In genomic region chr3:184361932-184362667, GRCh38 we compare ENCODE assay signal across 9 cellular contexts. TPM values are rescaled to one million over a fixed set of nuclear protein-coding genes. Genes with fewer than 3 reads are reported as not detected.
DNase-seq lines count a peak whose midpoint lies in the region; ATAC-seq, FAIRE-seq and TF ChIP-seq lines count a peak whose summit lies in the region.
"Had no signal": no experiment of that assay in that cellular context is flagged by ENCODE, and none has a peak within 500 bp of the region (broad histone marks: within the 10 kb centered on the region; RNA-seq: fewer than 3 reads in every experiment).

No MANE protein-coding gene starts in this region.

- FAIRE-seq in K562 (lab: Jason Lieb, UNC) (peak; percentile 59), GM19239 (lab: Jason Lieb, UNC) (no peak)

- no peak for DNase-seq in BJ (ENCODE audit: low read depth)
- DNase-seq in SW 1271 (lab: John Stamatoyannopoulos, UW), result peak; percentile 78 to 91
- DNase-seq in K562 (ENCODE audit: extremely low read depth in 1 of 4, low spot score in 3 of 4), result peak; percentile 54 to 76 (median 68)
- no peak for DNase-seq in GM19239 (ENCODE audit: insufficient read length, low spot score)

- in situ Hi-C loops in K562 (cut with MboI), result no loop called here

- H3K9me3 ChIP-seq in KOPT-K1 (ENCODE audit: insufficient read depth, low read length, poor library complexity, severe bottlenecking), result no peaks in the 10 kb centered on the region
- H3K9me3 ChIP-seq in K562 (replicated peaks; ENCODE audit: control insufficient read depth, insufficient read depth, low read depth, low read length), result no peaks in the 10 kb centered on the region
- no peaks in the 10 kb centered on the region for H3K9me3 ChIP-seq in iPS-18a (ENCODE audit: control insufficient read depth, low read depth, low read length)
- no peaks in the 10 kb centered on the region for H3K9me3 ChIP-seq in skeletal muscle tissue (ENCODE audit: control insufficient read depth in 3 of 3, low read length in 3 of 3)

- H3K9ac ChIP-seq in K562 (ENCODE audit: insufficient read depth in 1 of 2, low read depth in 2 of 2, low read length in 2 of 2) (peak overlapping the region; percentile 88 to 95), iPS-18a (ENCODE audit: low read length) (peak overlapping the region; percentile 88), skeletal muscle tissue (ENCODE audit: low read depth in 1 of 3, low read length in 3 of 3) (peak overlapping the region; percentile 84 to 94 (median 92))

- ATAC-seq in GM19395 (IDR thresholded peaks at IDR 0.05; ENCODE audit: unreplicated experiment) (peak; percentile 8), K562 (peak; percentile 10)

- H3K4me2 ChIP-seq in K562 (ENCODE audit: insufficient read depth, low read length), result peak overlapping the region; percentile 97

- peaks cover 8% of the 10 kb centered on the region for H3K9me1 ChIP-seq in K562 (ENCODE audit: control insufficient read depth, insufficient read depth, low read length)

- CTCF ChIA-PET in BJ (lab: Yijun Ruan, JAX), result interaction anchor here (0.7 to 1.3 kb wide), 6 partner anchors 9 to 175 kb away, joined by 3 to 5 read pairs (median 3); no protein-coding TSS in a partner anchor
- CTCF ChIA-PET in K562 (lab: Yijun Ruan, JAX; ENCODE audit: low intra/inter-chr PET ratio), result no interaction called here

- POLR2A ChIA-PET in BJ (lab: Charles Lee), result no interaction called here
- POLR2A ChIA-PET in K562 (lab: Yijun Ruan, JAX), result interaction anchor here (0.6 to 2.6 kb wide), 7 partner anchors 8 to 656 kb away, joined by 3 to 35 read pairs (median 4); no protein-coding TSS in a partner anchor

- intact Hi-C loops in K562 (cut with micrococcal nuclease), result loop anchor here (1.0 kb wide), 1 partner anchor 17 kb away; no protein-coding TSS in a partner anchor

- no peaks in the 10 kb centered on the region for H3K27me3 ChIP-seq in BJ (ENCODE audit: control insufficient read depth, insufficient read depth, low read length)
- H3K27me3 ChIP-seq in K562 (ENCODE audit: control insufficient read depth in 2 of 2, insufficient read depth in 2 of 2, low read length in 2 of 2), result no peaks in the 10 kb centered on the region
- peaks cover 13% of the 10 kb centered on the region for H3K27me3 ChIP-seq in iPS-18a (ENCODE audit: control insufficient read depth, insufficient read depth, low read length)
- no peaks in the 10 kb centered on the region for H3K27me3 ChIP-seq in skeletal muscle tissue (ENCODE audit: control insufficient read depth in 3 of 3, insufficient read depth in 3 of 3, low read length in 3 of 3)

- TF ChIP-seq CTCF in BJ (IDR thresholded peaks at IDR 0.05; ENCODE audit: insufficient read depth, low read depth, low read length) (no peak), K562 (IDR thresholded peaks at IDR 0.05 in 2 of 3, conservative IDR thresholded peaks at IDR 0.05 in 1 of 3; ENCODE audit: insufficient read depth in 2 of 3, low read depth in 1 of 3, low read length in 3 of 3) (no peak)

- TF ChIP-seq RAD21 in K562 (CRISPR knock-in tag; conservative IDR thresholded peaks at IDR 0.05 in 1 of 2, IDR thresholded peaks at IDR 0.05 in 1 of 2), result no peak

- H3K4me3 ChIP-seq in BJ (ENCODE audit: low read depth, low read length), result peak overlapping the region; percentile 77
- peak overlapping the region; percentile 71 for H3K4me3 ChIP-seq in K562
- H3K4me3 ChIP-seq in iPS-18a (ENCODE audit: low read length), result peak overlapping the region; percentile 82
- H3K4me3 ChIP-seq in skeletal muscle tissue (ENCODE audit: low read length in 3 of 3), result peak overlapping the region; percentile 80 to 98 (median 87)

- H3K27ac ChIP-seq in KOPT-K1 (ENCODE audit: low read depth, low read length, poor library complexity, severe bottlenecking) (peak overlapping the region; percentile 82), K562 (ENCODE audit: extremely low read depth, low read depth, low read length) (peak overlapping the region; percentile 98), iPS-18a (ENCODE audit: low read length) (no peak overlapping the region), skeletal muscle tissue (ENCODE audit: low read depth, low read length) (peak overlapping the region; percentile 99)

- H3K4me1 ChIP-seq in K562 (replicated peaks in 1 of 2; ENCODE audit: control insufficient read depth in 2 of 2, insufficient read depth in 2 of 2, low read length in 2 of 2) (peaks cover 28 to 61% of the 10 kb centered on the region in 2 experiments), iPS-18a (ENCODE audit: control insufficient read depth, low read depth, low read length) (peaks cover 13% of the 10 kb centered on the region), skeletal muscle tissue (ENCODE audit: control insufficient read depth in 3 of 3, insufficient read depth in 3 of 3, low read length in 3 of 3) (peaks cover 20 to 28% (median 24%) of the 10 kb centered on the region in 3 donors)

- TF ChIP-seq POLR2A in K562 (conservative IDR thresholded peaks at IDR 0.05), result no peak; the same call in 1 of the 2 replicates

- no peak for TF ChIP-seq EP300 in K562 (IDR thresholded peaks at IDR 0.05; ENCODE audit: low read length)

- peak overlapping the region; percentile 85 for H2AFZ ChIP-seq in K562 (ENCODE audit: low read depth, low read length)

- H3K79me2 ChIP-seq in K562 (ENCODE audit: control insufficient read depth, insufficient read depth, low read length), result peaks cover 56% of the 10 kb centered on the region

- BruUV-seq in K562 (replicated peaks; lab: Mats Ljungman, UMichigan), result no TSS peak

- under 1% methylated on average over 30 of the region's 38 CpGs for WGBS in K562 (ENCODE audit: insufficient coverage, low coverage, missing lambda C conversion rate)

- 0 out of 2 replicates have a peak, but pooled peaks cover under 1% of the 10 kb centered on the region for H3K36me3 ChIP-seq in BJ (ENCODE audit: control insufficient read depth, insufficient read depth, low read length)
- H3K36me3 ChIP-seq in KOPT-K1 (ENCODE audit: insufficient read depth, low read length), result peaks cover 24% of the 10 kb centered on the region
- peaks cover 46% of the 10 kb centered on the region for H3K36me3 ChIP-seq in K562 (ENCODE audit: control insufficient read depth, insufficient read depth, low read length)
- H3K36me3 ChIP-seq in iPS-18a (ENCODE audit: control insufficient read depth, low read depth, low read length), result peaks cover 16% of the 10 kb centered on the region
- H3K36me3 ChIP-seq in skeletal muscle tissue (ENCODE audit: control insufficient read depth in 3 of 3, insufficient read depth in 3 of 3, low read length in 3 of 3), result peaks cover 10 to 18% (median 14%) of the 10 kb centered on the region in 3 donors

- H4K20me1 ChIP-seq in K562 (replicated peaks; ENCODE audit: control insufficient read depth, insufficient read depth, low read length), result no peaks in the 10 kb centered on the region

RNA-seq across cellular contexts. Expression of gene POLR2H, which starts 0.6 kb away (rescaled TPM):
- polyA plus RNA-seq in BJ (2011; rRNA removed) (72.0 and 93.6 TPM in 2 replicates), K562 (2011; rRNA removed) (289 and 319 TPM in 2 replicates), K562 (2014; fragmentation: Illumina TruSeq; extraction: Trizol) (220 and 222 TPM in 2 replicates), K562 (2014; fragmentation: Nextera tagmentation; extraction: Ambion mirVana) (100 to 1,000 TPM; 502 to 512 TPM), K562 (2014; rRNA removed) (245 and 256 TPM in 2 replicates)
- polyA minus RNA-seq in BJ (2011; rRNA and poly(A)+ RNA removed), result 28.6 and 36.4 TPM in 2 replicates
- 300 and 317 TPM in 2 replicates for total RNA-seq in K562 (2011; cell fraction: chromatin; rRNA removed; ENCODE audit: low replicate concordance)
- 170 and 180 TPM in 2 replicates for total RNA-seq in K562 (2011; cell fraction: nucleolus; rRNA removed)
- 229 and 244 TPM in 2 replicates for total RNA-seq in K562 (2011; cell fraction: nucleoplasm; rRNA removed)
- total RNA-seq in K562 (2014; rRNA removed) (128 and 149 TPM in 2 replicates), K562 (2014; rRNA removed; fragmentation: Illumina TruSeq; extraction: Trizol) (160 and 175 TPM in 2 replicates), K562 (2015; rRNA removed; fragmentation: Illumina TruSeq; extraction: Trizol) (145 and 147 TPM in 2 replicates), K562 (2021) (134 and 135 TPM in 2 replicates), skeletal muscle tissue (44.4 TPM)
- 191 and 459 TPM in 2 replicates for polyA plus RNA-seq in K562 (2011; cell fraction: cytosol; rRNA removed)
- 324 and 334 TPM in 2 replicates for polyA plus RNA-seq in K562 (2011; cell fraction: nucleus; rRNA removed)
- 100 and 156 TPM in 2 replicates for polyA plus RNA-seq in K562 (2012)
- polyA minus RNA-seq in K562 (2011; rRNA and poly(A)+ RNA removed), result 167 and 184 TPM in 2 replicates
- polyA minus RNA-seq in K562 (2011; cell fraction: cytosol; rRNA and poly(A)+ RNA removed), result 56.9 and 60.7 TPM in 2 replicates
- polyA minus RNA-seq in K562 (2011; cell fraction: nucleus; rRNA and poly(A)+ RNA removed), result 51.2 and 86.4 TPM in 2 replicates

RNA-seq across cellular contexts. Expression of gene CLCN2, which starts 0.7 kb away (rescaled TPM):
- polyA plus RNA-seq in BJ (2011; rRNA removed) (1.6 and 2.6 TPM in 2 replicates), K562 (2011; rRNA removed) (5.7 and 10.9 TPM in 2 replicates), K562 (2014; fragmentation: Illumina TruSeq; extraction: Trizol) (9.4 and 10.2 TPM in 2 replicates), K562 (2014; fragmentation: Nextera tagmentation; extraction: Ambion mirVana) (under 1 TPM; 0.10 to 0.39 TPM), K562 (2014; rRNA removed) (12.8 and 14.4 TPM in 2 replicates)
- 2.9 and 5.5 TPM in 2 replicates for polyA minus RNA-seq in BJ (2011; rRNA and poly(A)+ RNA removed)
- 48.8 and 135 TPM in 2 replicates for total RNA-seq in K562 (2011; cell fraction: chromatin; rRNA removed; ENCODE audit: low replicate concordance)
- 68.7 and 80.4 TPM in 2 replicates for total RNA-seq in K562 (2011; cell fraction: nucleolus; rRNA removed)
- 60.3 and 66.2 TPM in 2 replicates for total RNA-seq in K562 (2011; cell fraction: nucleoplasm; rRNA removed)
- total RNA-seq in K562 (2014; rRNA removed) (8.9 and 12.9 TPM in 2 replicates), K562 (2014; rRNA removed; fragmentation: Illumina TruSeq; extraction: Trizol) (4.1 and 5.2 TPM in 2 replicates), K562 (2015; rRNA removed; fragmentation: Illumina TruSeq; extraction: Trizol) (6.9 TPM in 2 replicates), K562 (2021) (13.5 and 14.0 TPM in 2 replicates), skeletal muscle tissue (2.6 TPM)
- polyA plus RNA-seq in K562 (2011; cell fraction: cytosol; rRNA removed), result 5.9 and 9.1 TPM in 2 replicates
- polyA plus RNA-seq in K562 (2011; cell fraction: nucleus; rRNA removed), result 58.7 and 74.2 TPM in 2 replicates
- 9.7 and 11.6 TPM in 2 replicates for polyA plus RNA-seq in K562 (2012)
- 7.4 and 9.0 TPM in 2 replicates for polyA minus RNA-seq in K562 (2011; rRNA and poly(A)+ RNA removed)
- polyA minus RNA-seq in K562 (2011; cell fraction: cytosol; rRNA and poly(A)+ RNA removed), result 6.6 and 7.6 TPM in 2 replicates
- 30.6 and 37.0 TPM in 2 replicates for polyA minus RNA-seq in K562 (2011; cell fraction: nucleus; rRNA and poly(A)+ RNA removed)

RNA-seq across cellular contexts. Expression of gene THPO, which starts 15.9 kb away (rescaled TPM):
- polyA plus RNA-seq in BJ (2011; rRNA removed), result 0.20 and 0.36 TPM in 2 replicates
- polyA minus RNA-seq in BJ (2011; rRNA and poly(A)+ RNA removed), result not detected in 2 replicates
- total RNA-seq in K562 (2011; cell fraction: chromatin; rRNA removed; ENCODE audit: low replicate concordance), result 1.6 and 3.6 TPM in 2 replicates
- 1.3 and 3.7 TPM in 2 replicates for total RNA-seq in K562 (2011; cell fraction: nucleolus; rRNA removed)
- 2.0 and 2.9 TPM in 2 replicates for total RNA-seq in K562 (2011; cell fraction: nucleoplasm; rRNA removed)
- total RNA-seq in K562 (2014; rRNA removed), result 0.24 TPM in 1 of 2 replicates, not detected in the other
- 0.36 TPM in 1 of 2 replicates, not detected in the other for total RNA-seq in K562 (2014; rRNA removed; fragmentation: Illumina TruSeq; extraction: Trizol)
- 0.11 and 0.22 TPM in 2 replicates for total RNA-seq in K562 (2015; rRNA removed; fragmentation: Illumina TruSeq; extraction: Trizol)
- total RNA-seq in K562 (2021), result 0.40 and 0.62 TPM in 2 replicates
- polyA plus RNA-seq in K562 (2011; rRNA removed), result 0.18 and 0.56 TPM in 2 replicates
- polyA plus RNA-seq in K562 (2011; cell fraction: cytosol; rRNA removed), result 0.29 and 2.3 TPM in 2 replicates
- 0.46 and 2.7 TPM in 2 replicates for polyA plus RNA-seq in K562 (2011; cell fraction: nucleus; rRNA removed)
- 0.60 and 0.68 TPM in 2 replicates for polyA plus RNA-seq in K562 (2012)
- polyA plus RNA-seq in K562 (2014; fragmentation: Illumina TruSeq; extraction: Trizol), result 0.64 and 1.1 TPM in 2 replicates
- under 1 TPM; 0.11 to 0.28 TPM for polyA plus RNA-seq in K562 (2014; fragmentation: Nextera tagmentation; extraction: Ambion mirVana)
- 0.34 and 0.50 TPM in 2 replicates for polyA plus RNA-seq in K562 (2014; rRNA removed)
- 0.12 and 0.39 TPM in 2 replicates for polyA minus RNA-seq in K562 (2011; rRNA and poly(A)+ RNA removed)
- 1.1 TPM in 1 of 2 replicates, not detected in the other for polyA minus RNA-seq in K562 (2011; cell fraction: cytosol; rRNA and poly(A)+ RNA removed)
- 0.33 and 1.8 TPM in 2 replicates for polyA minus RNA-seq in K562 (2011; cell fraction: nucleus; rRNA and poly(A)+ RNA removed)
- under 0.01 TPM for total RNA-seq in skeletal muscle tissue
- total RNA-seq: LHCN-M2 had no signal

RNA-seq across cellular contexts. Expression of gene CHRD, which starts 17.8 kb away (rescaled TPM):
- polyA plus RNA-seq in BJ (2011; rRNA removed) (0.83 and 1.5 TPM in 2 replicates), K562 (2011; rRNA removed) (0.55 and 1.1 TPM in 2 replicates), K562 (2014; fragmentation: Illumina TruSeq; extraction: Trizol) (0.11 and 0.15 TPM in 2 replicates), K562 (2014; fragmentation: Nextera tagmentation; extraction: Ambion mirVana) (not detected), K562 (2014; rRNA removed) (0.53 and 1.0 TPM in 2 replicates)
- 0.28 and 0.51 TPM in 2 replicates for polyA minus RNA-seq in BJ (2011; rRNA and poly(A)+ RNA removed)
- 9.8 and 27.8 TPM in 2 replicates for total RNA-seq in K562 (2011; cell fraction: chromatin; rRNA removed; ENCODE audit: low replicate concordance)
- 17.6 and 22.0 TPM in 2 replicates for total RNA-seq in K562 (2011; cell fraction: nucleolus; rRNA removed)
- 8.9 and 10.8 TPM in 2 replicates for total RNA-seq in K562 (2011; cell fraction: nucleoplasm; rRNA removed)
- total RNA-seq in K562 (2014; rRNA removed) (0.16 TPM in 1 of 2 replicates, not detected in the other), K562 (2014; rRNA removed; fragmentation: Illumina TruSeq; extraction: Trizol) (0.11 TPM in 1 of 2 replicates, not detected in the other), K562 (2015; rRNA removed; fragmentation: Illumina TruSeq; extraction: Trizol) (0.14 and 0.19 TPM in 2 replicates), K562 (2021) (0.63 and 1.3 TPM in 2 replicates), skeletal muscle tissue (14.1 TPM)
- 0.16 and 1.3 TPM in 2 replicates for polyA plus RNA-seq in K562 (2011; cell fraction: cytosol; rRNA removed)
- polyA plus RNA-seq in K562 (2011; cell fraction: nucleus; rRNA removed), result 8.8 and 30.5 TPM in 2 replicates
- 0.20 and 0.36 TPM in 2 replicates for polyA plus RNA-seq in K562 (2012)
- polyA minus RNA-seq in K562 (2011; rRNA and poly(A)+ RNA removed), result 0.06 and 0.21 TPM in 2 replicates
- 1.4 and 1.7 TPM in 2 replicates for polyA minus RNA-seq in K562 (2011; cell fraction: cytosol; rRNA and poly(A)+ RNA removed)
- 2.0 and 4.7 TPM in 2 replicates for polyA minus RNA-seq in K562 (2011; cell fraction: nucleus; rRNA and poly(A)+ RNA removed)

RNA-seq across cellular contexts. Expression of gene FAM131A, which starts 24.7 kb away (rescaled TPM):
- 5.4 and 9.3 TPM in 2 replicates for polyA plus RNA-seq in BJ (2011; rRNA removed)
- 7.7 and 8.1 TPM in 2 replicates for polyA minus RNA-seq in BJ (2011; rRNA and poly(A)+ RNA removed)
- total RNA-seq in K562 (2011; cell fraction: chromatin; rRNA removed; ENCODE audit: low replicate concordance), result 29.4 and 66.9 TPM in 2 replicates
- total RNA-seq in K562 (2011; cell fraction: nucleolus; rRNA removed), result 33.2 and 33.8 TPM in 2 replicates
- 38.1 and 45.6 TPM in 2 replicates for total RNA-seq in K562 (2011; cell fraction: nucleoplasm; rRNA removed)
- total RNA-seq in K562 (2014; rRNA removed), result 11.1 and 12.9 TPM in 2 replicates
- total RNA-seq in K562 (2014; rRNA removed; fragmentation: Illumina TruSeq; extraction: Trizol), result 2.8 and 3.6 TPM in 2 replicates
- total RNA-seq in K562 (2015; rRNA removed; fragmentation: Illumina TruSeq; extraction: Trizol), result 4.3 and 5.3 TPM in 2 replicates
- total RNA-seq in K562 (2021), result 8.9 and 9.1 TPM in 2 replicates
- 11.0 and 11.7 TPM in 2 replicates for polyA plus RNA-seq in K562 (2011; rRNA removed)
- polyA plus RNA-seq in K562 (2011; cell fraction: cytosol; rRNA removed), result 16.4 and 28.8 TPM in 2 replicates
- 22.8 and 31.3 TPM in 2 replicates for polyA plus RNA-seq in K562 (2011; cell fraction: nucleus; rRNA removed)
- polyA plus RNA-seq in K562 (2012), result 7.3 and 11.6 TPM in 2 replicates
- polyA plus RNA-seq in K562 (2014; fragmentation: Illumina TruSeq; extraction: Trizol), result 3.8 and 5.1 TPM in 2 replicates
- 1 to 10 TPM in 1 of 2 experiments, under 1 TPM in 1; 0.48 to 1.4 TPM for polyA plus RNA-seq in K562 (2014; fragmentation: Nextera tagmentation; extraction: Ambion mirVana)
- 9.4 and 9.8 TPM in 2 replicates for polyA plus RNA-seq in K562 (2014; rRNA removed)
- 5.0 and 9.2 TPM in 2 replicates for polyA minus RNA-seq in K562 (2011; rRNA and poly(A)+ RNA removed)
- 5.5 and 12.1 TPM in 2 replicates for polyA minus RNA-seq in K562 (2011; cell fraction: cytosol; rRNA and poly(A)+ RNA removed)
- polyA minus RNA-seq in K562 (2011; cell fraction: nucleus; rRNA and poly(A)+ RNA removed), result 5.3 and 8.0 TPM in 2 replicates
- 9.4 TPM for total RNA-seq in skeletal muscle tissue

Comparison
In these comparisons a context has a peak if more than half of its experiments do, and no peak if none do; other contexts are left out.
1. DNase-seq: peak in SW 1271 (2 of 2) and K562 (4 of 4); none in BJ (single experiment) and GM19239 (single experiment).
2. Peak in every context shown above with its lines, with median percentiles within 50 percentile points of each other: H3K4me3 ChIP-seq and H3K9ac ChIP-seq.